9 cellular contexts compared by ENCODE assay signal in the genomic region with DNA sequence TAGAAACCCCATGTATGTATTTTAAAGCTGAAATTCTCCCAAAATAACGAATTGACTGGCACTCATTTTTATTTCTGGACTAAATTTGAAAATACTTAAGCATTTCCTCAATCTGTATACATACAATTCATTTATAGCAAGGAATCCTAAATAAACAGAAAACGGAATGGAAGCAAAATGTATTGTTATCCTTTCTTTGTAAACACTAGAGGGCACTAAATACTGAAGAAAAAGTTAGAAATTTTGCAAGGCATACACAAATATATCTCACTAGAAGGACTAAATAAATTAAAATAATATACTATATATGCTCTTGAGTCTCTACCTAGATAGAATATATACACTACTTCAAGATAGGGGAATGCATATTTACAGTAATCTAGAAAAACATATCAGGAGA. TPM values are rescaled to one million over a fixed set of nuclear protein-coding genes. Genes with fewer than 3 reads are reported as not detected.
DNase-seq lines count a peak whose midpoint lies in the region; ATAC-seq and TF ChIP-seq lines count a peak whose summit lies in the region.
"Had no signal": no experiment of that assay in that cellular context is flagged by ENCODE, and none has a peak within 500 bp of the region (broad histone marks: within the 10 kb centered on the region; RNA-seq: fewer than 3 reads in every experiment).

No MANE protein-coding gene starts in this region.

- no peaks in the 10 kb centered on the region for H3K27me3 ChIP-seq in heart right ventricle

- no peak overlapping the region for H3K4me3 ChIP-seq in heart right ventricle

- TF ChIP-seq CTCF in heart right ventricle (IDR thresholded peaks at IDR 0.05) (peak in 7 of 9 donors; percentile 37 to 60 (median 50)), endothelial cell (IDR thresholded peaks at IDR 0.05; ENCODE audit: unreplicated experiment) (peak; percentile 29), type B pancreatic cell (conservative IDR thresholded peaks at IDR 0.05) (peak; percentile 75)

- 0 to 1% methylated on average over 2 of the region's 2 CpGs for WGBS in heart right ventricle, 2 donors

- ATAC-seq in heart right ventricle (no peak), left cardiac atrium (no peak), GM18867 (IDR thresholded peaks at IDR 0.05; ENCODE audit: unreplicated experiment) (no peak)

- H3K9me3 Mint-ChIP-seq in endothelial cell (ENCODE audit: unreplicated experiment), result no peaks in the 10 kb centered on the region
- H3K9me3 Mint-ChIP-seq in type B pancreatic cell, result no peaks in the 10 kb centered on the region

- no peak for DNase-seq in heart right ventricle
- no peak for DNase-seq in left cardiac atrium
- DNase-seq in NCI-H69 (lab: John Stamatoyannopoulos, UW), result peak; percentile 47
- no peak for DNase-seq in endothelial cell (ENCODE audit: low spot score)
- DNase-seq in type B pancreatic cell (ENCODE audit: extremely low spot score, unreplicated experiment), result no peak
- DNase-seq in SIG-M5 (lab: John Stamatoyannopoulos, UW), result no peak
- no peak for DNase-seq in SK-N-DZ (ENCODE audit: low spot score)
- DNase-seq: activated effector memory CD4-positive, alpha-beta T cell treated with Interleukin-2 at 50 U/mL for 16 hours had no signal

- H3K27ac ChIP-seq in heart right ventricle, result no peak overlapping the region

- no peaks in the 10 kb centered on the region for H3K9me3 ChIP-seq in heart right ventricle

- H3K4me1 Mint-ChIP-seq in endothelial cell (ENCODE audit: unreplicated experiment) (no peaks in the 10 kb centered on the region), type B pancreatic cell (ENCODE audit: unreplicated experiment) (no peaks in the 10 kb centered on the region)

- H3K4me1 ChIP-seq in heart right ventricle, result peaks cover 0 to 4% (median 0%) of the 10 kb centered on the region in 9 donors

- no peaks in the 10 kb centered on the region for H3K27me3 Mint-ChIP-seq in endothelial cell (ENCODE audit: unreplicated experiment)
- H3K27me3 Mint-ChIP-seq in type B pancreatic cell, result peaks cover 4% of the 10 kb centered on the region

- intact Hi-C loops in heart right ventricle (cut with DNase I) (loop anchor here in 8 of 10 donors (2.0 to 10.0 kb wide), 4 partner anchors 132 to 137 kb away; no protein-coding TSS in a partner anchor), left cardiac atrium (cut with DNase I) (loop anchor here (5.0 kb wide), 3 partner anchors 72 to 137 kb away; no protein-coding TSS in a partner anchor)

- no peak overlapping the region for H3K27ac Mint-ChIP-seq in endothelial cell (ENCODE audit: unreplicated experiment)
- no peak overlapping the region for H3K27ac Mint-ChIP-seq in type B pancreatic cell

- H3K4me3 Mint-ChIP-seq in endothelial cell (ENCODE audit: unreplicated experiment) (no peak overlapping the region), type B pancreatic cell (no peak overlapping the region)

- H3K36me3 Mint-ChIP-seq in endothelial cell (ENCODE audit: low read depth, unreplicated experiment) (no peaks in the 10 kb centered on the region), type B pancreatic cell (no peaks in the 10 kb centered on the region)

- H3K36me3 ChIP-seq in heart right ventricle, result no peaks in the 10 kb centered on the region

RNA-seq across cellular contexts. Expression of a gene that starts 23.1 kb away (rescaled TPM):
- total RNA-seq in heart right ventricle, result 10 to 100 TPM; 51.3 to 83.0 (median 60.6) TPM
- polyA plus RNA-seq in heart right ventricle, result 10 to 100 TPM in 1 of 2 donors, 1 to 10 TPM in 1; 4.4 to 15.9 TPM
- total RNA-seq in left cardiac atrium, result 10 to 100 TPM; 37.5 to 49.2 TPM
- 3.5 TPM for total RNA-seq in endothelial cell (ENCODE audit: unreplicated experiment)
- 4.1 and 4.3 TPM in 2 replicates for total RNA-seq in type B pancreatic cell (ENCODE audit: low replicate concordance)
- polyA plus RNA-seq in SK-N-DZ (2014; cell fraction: cytosol; rRNA removed), result 11.6 and 12.9 TPM in 2 replicates
- polyA plus RNA-seq in SK-N-DZ (2014; cell fraction: nucleus; rRNA removed), result 14.1 and 14.8 TPM in 2 replicates
